Comparison of ENCODE assay signal across 1 cellular context in genomic region chr3:183520741-183521556, GRCh38. TPM values are rescaled to one million over a fixed set of nuclear protein-coding genes. Genes with fewer than 3 reads are reported as not detected.
"Had no signal": no experiment of that assay in that cellular context is flagged by ENCODE, and none has a peak within 500 bp of the region (broad histone marks: within the 10 kb centered on the region; RNA-seq: fewer than 3 reads in every experiment).

No MANE protein-coding gene starts in this region.

RNA-seq across cellular contexts. Expression of gene KLHL6, which starts 34.6 kb away (rescaled TPM):
- polyA plus RNA-seq: neural cell had no signal
